Comparison of ENCODE assay signal across 13 cellular contexts in the genomic region with DNA sequence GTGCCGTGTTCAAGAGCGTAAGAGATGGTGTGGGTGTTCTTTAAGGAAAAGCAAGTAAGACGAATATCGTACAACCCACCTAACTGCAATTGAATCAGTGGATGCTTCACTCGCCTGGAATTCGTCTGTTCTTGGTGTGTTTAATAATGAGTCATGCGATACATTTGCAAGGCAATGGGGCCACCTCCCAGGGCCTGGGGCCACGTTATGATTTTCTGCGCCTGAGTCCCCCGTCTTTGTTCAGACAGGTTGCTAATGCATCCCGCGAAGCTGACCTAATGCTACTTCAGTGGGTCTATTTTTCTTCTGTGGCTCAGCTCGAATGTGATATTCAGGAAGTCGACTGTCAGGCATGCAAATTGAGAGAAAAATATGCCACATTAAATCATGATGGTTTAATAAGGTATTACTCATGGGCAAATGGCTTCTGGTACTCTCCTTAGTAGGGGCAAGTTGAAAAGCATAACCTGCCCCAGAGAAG. TPM values are rescaled to one million over a fixed set of nuclear protein-coding genes. Genes with fewer than 3 reads are reported as not detected.
DNase-seq lines count a peak whose midpoint lies in the region; ATAC-seq and TF ChIP-seq lines count a peak whose summit lies in the region.
"Had no signal": no experiment of that assay in that cellular context is flagged by ENCODE, and none has a peak within 500 bp of the region (broad histone marks: within the 10 kb centered on the region; RNA-seq: fewer than 3 reads in every experiment).

No MANE protein-coding gene starts in this region.

- ATAC-seq in heart right ventricle = no peak

- no peak overlapping the region for H3K4me3 ChIP-seq in adipocyte (ENCODE audit: low read length)
- no peak overlapping the region for H3K4me3 ChIP-seq in kidney epithelial cell (ENCODE audit: low read depth, low read length)
- no peak overlapping the region for H3K4me3 ChIP-seq in heart right ventricle
- no peak overlapping the region for H3K4me3 ChIP-seq in ovary
- H3K4me3 ChIP-seq: pancreas had no signal

- H3K4me1 ChIP-seq in adipocyte (ENCODE audit: control insufficient read depth, insufficient read depth, low read length) = peaks cover 21% of the 10 kb centered on the region
- H3K4me1 ChIP-seq in heart right ventricle = peaks cover 0 to 19% (median 0%) of the 10 kb centered on the region in 9 donors
- H3K4me1 ChIP-seq in ovary (ENCODE audit: insufficient read depth) = no peaks in the 10 kb centered on the region
- H3K4me1 ChIP-seq: pancreas had no signal

- TF ChIP-seq EP300 in ovary (IDR thresholded peaks at IDR 0.05) = no peak

- H3K9me3 ChIP-seq in adipocyte (ENCODE audit: control insufficient read depth, low read length) (no peaks in the 10 kb centered on the region), heart right ventricle (no peaks in the 10 kb centered on the region), ovary (no peaks in the 10 kb centered on the region)
- H3K9me3 ChIP-seq: pancreas had no signal

- no peak overlapping the region for H3K9ac ChIP-seq in adipocyte (ENCODE audit: low read length)

- DNase-seq in 8988T (peak; percentile 15), HPDE6-E6E7 (ENCODE audit: extremely low spot score) (peak; percentile 59), adipocyte (ENCODE audit: low read depth) (peak; percentile 75), kidney epithelial cell (ENCODE audit: low read depth) (peak; percentile 78), heart right ventricle (no peak), ovary (no peak), GM20000 (ENCODE audit: low spot score) (no peak)
- DNase-seq in NK-92 treated with Interleukin-12 subunit alpha and Interleukin-12 subunit beta, amount 100 ng/mL, for 24 hours (lab: John Stamatoyannopoulos, UW) = no peak
- DNase-seq: activated CD4-positive, CD25-positive, alpha-beta regulatory T cell; activated naive CD4-positive, alpha-beta T cell treated with anti-CD3 and anti-CD28 coated beads for 36 hours; AML-193; NCI-H446; pancreas had no signal

- H3K36me3 ChIP-seq in adipocyte (ENCODE audit: control insufficient read depth, insufficient read depth, low read length, severe bottlenecking) (no peaks in the 10 kb centered on the region), kidney epithelial cell (ENCODE audit: control insufficient read depth, insufficient read depth, low read length) (no peaks in the 10 kb centered on the region), heart right ventricle (no peaks in the 10 kb centered on the region), ovary (no peaks in the 10 kb centered on the region)
- H3K36me3 ChIP-seq: pancreas had no signal

- TF ChIP-seq POLR2A in ovary (IDR thresholded peaks at IDR 0.05) = no peak

- H3K27me3 ChIP-seq in adipocyte (replicated peaks; ENCODE audit: control insufficient read depth, insufficient read depth, low read length) (no peaks in the 10 kb centered on the region), kidney epithelial cell (ENCODE audit: control insufficient read depth, insufficient read depth, low read length) (no peaks in the 10 kb centered on the region), heart right ventricle (no peaks in the 10 kb centered on the region), ovary (no peaks in the 10 kb centered on the region)
- H3K27me3 ChIP-seq: pancreas had no signal

- H3K27ac ChIP-seq in heart right ventricle = peak overlapping the region in 1 of 10 donors; percentile 2
- H3K27ac ChIP-seq in ovary = no peak overlapping the region
- H3K27ac ChIP-seq: pancreas had no signal

- intact Hi-C loops in heart right ventricle (cut with DNase I) = loop anchor here in 4 of 10 donors (2.0 to 10.0 kb wide), 3 partner anchors 310 to 444 kb away; no protein-coding TSS in a partner anchor
- intact Hi-C loops in ovary (cut with DNase I) = loop anchor here in 3 of 4 donors (5.0 to 10.0 kb wide), 2 partner anchors 442 to 450 kb away; no protein-coding TSS in a partner anchor

- 55 to 70% methylated on average over 14 of the region's 14 CpGs for WGBS in heart right ventricle, 2 donors
- WGBS in ovary, 3 donors = 67 to 72% (median 68%) methylated on average over 14 of the region's 14 CpGs

- TF ChIP-seq CTCF in kidney epithelial cell (IDR thresholded peaks at IDR 0.05; ENCODE audit: insufficient read depth, low read length, poor library complexity, severe bottlenecking) (no peak), heart right ventricle (IDR thresholded peaks at IDR 0.05) (no peak), ovary (IDR thresholded peaks at IDR 0.05) (no peak), GM20000 (IDR thresholded peaks at IDR 0.05; ENCODE audit: extremely low read depth, missing control alignments) (no peak)

RNA-seq across cellular contexts. Expression of a gene that starts 14.3 kb away (rescaled TPM):
- total RNA-seq in kidney epithelial cell (13.5 and 18.2 TPM in 2 replicates), heart right ventricle (10 to 100 TPM in 4 of 10 donors, 1 to 10 TPM in 6; 4.5 to 22.6 (median 8.0) TPM), ovary (10 to 100 TPM in 5 of 7 donors, 1 to 10 TPM in 2; 6.2 to 25.7 (median 17.5) TPM)
- polyA plus RNA-seq in heart right ventricle (1 to 10 TPM; 1.4 to 2.1 TPM), ovary (10 to 100 TPM in 1 of 2 donors, 1 to 10 TPM in 1; 4.0 to 13.0 TPM)

Comparison
In these comparisons a context has a peak if more than half of its experiments do, and no peak if none do; other contexts are left out.
1. DNase-seq: peak in 8988T (single experiment), HPDE6-E6E7 (single experiment), adipocyte (single experiment) and kidney epithelial cell (single experiment); none in heart right ventricle (0 of 2), NK-92 treated with Interleukin-12 subunit alpha and Interleukin-12 subunit beta, amount 100 ng/mL, for 24 hours (single experiment), ovary (0 of 5) and GM20000 (single experiment).